1 cellular context compared by ENCODE assay signal in genomic region chr3:123300056-123300455, GRCh38.
TF ChIP-seq lines count a peak whose summit lies in the region.

No MANE protein-coding gene starts in this region.

TF ChIP-seq in H1, 55 proteins besides CTCF, POLR2A, EP300 and RAD21 (continued from another document):
- no peak for TF ChIP-seq CHD7 (IDR thresholded peaks at IDR 0.05; ENCODE audit: insufficient replicate concordance, low read length)
- TF ChIP-seq PHF8 (conservative IDR thresholded peaks at IDR 0.05; ENCODE audit: low read depth, low read length): no peak
- TF ChIP-seq USF2 (IDR thresholded peaks at IDR 0.05; ENCODE audit: low read length): no peak
- no peak for TF ChIP-seq TBP (IDR thresholded peaks at IDR 0.05; ENCODE audit: low read depth, low read length)
- no peak for TF ChIP-seq SP4 (IDR thresholded peaks at IDR 0.05; ENCODE audit: low read length)
- TF ChIP-seq SRF (IDR thresholded peaks at IDR 0.05; ENCODE audit: low read depth, low read length): no peak
